In genomic region chr5:136006164-136006563, GRCh38 we compare ENCODE assay signal across 22 cellular contexts. TPM values are rescaled to one million over a fixed set of nuclear protein-coding genes. Genes with fewer than 3 reads are reported as not detected.
DNase-seq lines count a peak whose midpoint lies in the region; ATAC-seq and TF ChIP-seq lines count a peak whose summit lies in the region.
"Had no signal": no experiment of that assay in that cellular context is flagged by ENCODE, and none has a peak within 500 bp of the region (broad histone marks: within the 10 kb centered on the region; RNA-seq: fewer than 3 reads in every experiment).

No MANE protein-coding gene starts in this region.

- peaks cover 0 to 28% (median 11%) of the 10 kb centered on the region in 3 donors for H3K4me1 ChIP-seq in esophagus squamous epithelium

- no peaks in the 10 kb centered on the region for H3K36me3 ChIP-seq in esophagus squamous epithelium
- H3K36me3 ChIP-seq: BLaER1, left ventricle myocardium inferior, Peyer's patch had no signal

- CTCF ChIA-PET in RWPE1 (lab: Yijun Ruan, JAX): interaction anchor here (0.7 to 1.0 kb wide), 2 partner anchors 37 to 61 kb away, joined by 3 to 5 read pairs; no protein-coding TSS in a partner anchor
- CTCF ChIA-PET in GM10248 (lab: Yijun Ruan, JAX): interaction anchor here (1.3 kb wide), 1 partner anchor 9 kb away, joined by 3 read pairs; no protein-coding TSS in a partner anchor

- no peak for TF ChIP-seq POLR2A in esophagus squamous epithelium (IDR thresholded peaks at IDR 0.05)

- DNase-seq in AG20443 (ENCODE audit: low spot score) (peak; percentile 21), RWPE1 (ENCODE audit: low spot score) (no peak), esophagus squamous epithelium (lab: John Stamatoyannopoulos, UW) (no peak), sciatic nerve (ENCODE audit: low spot score) (no peak), SIG-M5 treated with dmso at 0.1 percent for 504 hours (lab: John Stamatoyannopoulos, UW; ENCODE audit: unreplicated experiment) (no peak), GM10248 (ENCODE audit: extremely low spot score) (no peak), Right ventricle myocardium superior (no peak)
- DNase-seq: activated CD8-positive, alpha-beta memory T cell treated with anti-CD3 and anti-CD28 coated beads, Interleukin-2, amount 50 U/mL, for 4 hours; activated naive CD4-positive, alpha-beta T cell treated with anti-CD3 and anti-CD28 coated beads, Interleukin-2, amount 10 ng/mL, durations not matched to agents 7 days and 5 days; cerebellar nuclear complex; DMS53; left ventricle myocardium inferior; naive thymus-derived CD4-positive, alpha-beta T cell; NCI-H187 treated with DMSO at 0.1 percent for 48 hours; NCI-H524 treated with DMSO at 0.1 percent for 48 hours; Peyer's patch; right cardiac atrium; stimulated activated naive CD4-positive, alpha-beta T cell treated with Interleukin-2 at 50 U/mL for 16 hours; T-helper 2 cell had no signal

- peaks cover 0 to 7% (median 0%) of the 10 kb centered on the region in 4 donors for H3K27me3 ChIP-seq in esophagus squamous epithelium
- H3K27me3 ChIP-seq: BLaER1, Peyer's patch had no signal

- no peak overlapping the region for H3K4me3 ChIP-seq in esophagus squamous epithelium
- H3K4me3 ChIP-seq: BLaER1, left ventricle myocardium inferior, Peyer's patch had no signal

- no peaks in the 10 kb centered on the region for H3K9me3 ChIP-seq in esophagus squamous epithelium
- H3K9me3 ChIP-seq: BLaER1, left ventricle myocardium inferior, Peyer's patch had no signal

- H3K27ac ChIP-seq in RWPE1: peak overlapping the region; percentile 97
- peak overlapping the region in 3 of 4 donors; percentile 13 to 67 (median 58) for H3K27ac ChIP-seq in esophagus squamous epithelium
- H3K27ac ChIP-seq: BLaER1, left ventricle myocardium inferior had no signal

- intact Hi-C loops in esophagus squamous epithelium (cut with DNase I): no loop called here
- intact Hi-C loops in sciatic nerve (cut with DNase I): no loop called here
- intact Hi-C loops in Right ventricle myocardium superior (cut with DNase I): no loop called here

- TF ChIP-seq CTCF in RWPE1 (conservative IDR thresholded peaks at IDR 0.05; ENCODE audit: low read depth): no peak
- TF ChIP-seq CTCF in esophagus squamous epithelium (IDR thresholded peaks at IDR 0.05): no peak
- no peak for TF ChIP-seq CTCF in GM10248 (IDR thresholded peaks at IDR 0.05; ENCODE audit: control extremely low read depth, extremely low read depth, low read depth, missing control alignments)

- ATAC-seq in sciatic nerve (peak; percentile 36), GM19395 (IDR thresholded peaks at IDR 0.05; ENCODE audit: unreplicated experiment) (no peak), Right ventricle myocardium superior (ENCODE audit: poor library complexity) (no peak)
- ATAC-seq: naive thymus-derived CD4-positive, alpha-beta T cell; right cardiac atrium had no signal

- 74 to 87% methylated on average over 9 to 11 of the region's 11 CpGs for WGBS in esophagus squamous epithelium, 2 donors

- POLR2A ChIA-PET in RWPE1 (lab: Yijun Ruan, JAX; ENCODE audit: low non-redundant PET) (no interaction called here), GM10248 (lab: Yijun Ruan, JAX) (no interaction called here)

RNA-seq across cellular contexts. Expression of gene TGFBI, which starts 22.6 kb away (rescaled TPM):
- 10 to 100 TPM in 2 of 4 donors, 1 to 10 TPM in 2; 7.3 to 63.5 (median 33.3) TPM for total RNA-seq in esophagus squamous epithelium
- total RNA-seq in sciatic nerve: 232 TPM
- total RNA-seq in Right ventricle myocardium superior: 49.9 TPM

RNA-seq across cellular contexts. Expression of gene LECT2, which starts 51.4 kb away (rescaled TPM):
- not detected for total RNA-seq in esophagus squamous epithelium
- not detected for total RNA-seq in sciatic nerve
- total RNA-seq in Right ventricle myocardium superior: not detected
- total RNA-seq: epithelial cell of proximal tubule; left ventricle myocardium inferior; naive thymus-derived CD4-positive, alpha-beta T cell; Peyer's patch; right cardiac atrium had no signal
